In genomic region chr18:63247506-63248394, GRCh38 we compare ENCODE assay signal across 27 cellular contexts.
DNase-seq lines count a peak whose midpoint lies in the region; ATAC-seq and TF ChIP-seq lines count a peak whose summit lies in the region.
"Had no signal": no experiment of that assay in that cellular context is flagged by ENCODE, and none has a peak within 500 bp of the region (broad histone marks: within the 10 kb centered on the region; RNA-seq: fewer than 3 reads in every experiment).

No MANE protein-coding gene starts in this region.

- H3K36me3 ChIP-seq in gastroesophageal sphincter (no peaks in the 10 kb centered on the region), stomach smooth muscle (ENCODE audit: control insufficient read depth in 2 of 2, insufficient read depth in 2 of 2, low read length in 2 of 2) (no peaks in the 10 kb centered on the region)
- H3K36me3 ChIP-seq: brain microvascular endothelial cell, left lung, sigmoid colon had no signal

- no peaks in the 10 kb centered on the region for H3K9me3 ChIP-seq in gastroesophageal sphincter
- H3K9me3 ChIP-seq in stomach smooth muscle (ENCODE audit: control insufficient read depth in 2 of 2, low read length in 2 of 2): no peaks in the 10 kb centered on the region
- H3K9me3 ChIP-seq: left lung, sigmoid colon had no signal

- H3K27ac ChIP-seq in gastroesophageal sphincter (peak overlapping the region in 3 of 4 donors; percentile 20 to 53 (median 47)), stomach smooth muscle (ENCODE audit: low read length) (peak overlapping the region; percentile 11)
- H3K27ac ChIP-seq: BLaER1 treated with 17β-estradiol and CSF1 and Interleukin-3, amounts not matched to agents 10 nM and 100 nM; brain microvascular endothelial cell; RWPE1; SK-N-MC had no signal

- no peak overlapping the region for H3K9ac ChIP-seq in stomach smooth muscle (ENCODE audit: low read length in 2 of 2)
- H3K9ac ChIP-seq: BLaER1 treated with 17β-estradiol and CSF1 and Interleukin-3, amounts not matched to agents 10 nM and 100 nM had no signal

- WGBS in gastroesophageal sphincter (ENCODE audit: low coverage in 1 of 2), 2 donors: 58 to 63% methylated on average over 8 to 10 of the region's 10 CpGs

- no peaks in the 10 kb centered on the region for H3K27me3 ChIP-seq in gastroesophageal sphincter
- no peaks in the 10 kb centered on the region for H3K27me3 ChIP-seq in stomach smooth muscle (ENCODE audit: control insufficient read depth in 1 of 2, insufficient read depth in 2 of 2, low read length in 2 of 2)
- H3K27me3 ChIP-seq: BLaER1 treated with 17β-estradiol and CSF1 and Interleukin-3, amounts not matched to agents 10 nM and 100 nM; brain microvascular endothelial cell; left lung; sigmoid colon had no signal

- no peak for DNase-seq in stimulated activated naive CD8-positive, alpha-beta T cell treated with anti-CD3 and anti-CD28 coated beads, Interleukin-15, amount 100 ng/mL, for 72 hours
- no peak for DNase-seq in stimulated activated naive CD8-positive, alpha-beta T cell treated with anti-CD3 and anti-CD28 coated beads, Interleukin-15, Interleukin-2, amounts not matched to agents 100 U/mL and 50 U/mL, for 24 hours
- no peak for DNase-seq in activated CD4-positive, alpha-beta T cell treated with anti-CD3 and anti-CD28 coated beads, Interleukin-2, amount 10 ng/mL, durations not matched to agents 24 days and 14 days
- DNase-seq: activated B cell treated with CpG ODN at 0.5 μM for 24 hours; activated CD4-positive, alpha-beta T cell treated with anti-CD3 and anti-CD28 coated beads, Interleukin-2, amount 50 U/mL, for 1 hour; activated naive CD4-positive, alpha-beta T cell treated with Interleukin-2 at 50 U/mL for 16 hours; activated T-cell treated with anti-CD3 and anti-CD28 coated beads, Interleukin-2, amount 50 U/mL, for 1 hour; amygdala; brain microvascular endothelial cell; H9; left lung; mesendoderm; NCI-H1092 treated with DMSO at 0.1 percent for 48 hours; NCI-H187 treated with DMSO at 0.1 percent for 48 hours; NCI-H2171; NCI-H524; OCI-M1; sigmoid colon; stimulated activated CD4-positive, alpha-beta T cell treated with anti-CD3 and anti-CD28 coated beads, Interleukin-4, amount 100 ng/mL, for 24 hours had no signal

- peaks cover 73% of the 10 kb centered on the region for H3K36me3 Mint-ChIP-seq in activated CD4-positive, alpha-beta T cell treated with anti-CD3 and anti-CD28 coated beads, Interleukin-2, amount 10 ng/mL, durations not matched to agents 24 days and 14 days (ENCODE audit: low read depth)

- H3K27ac Mint-ChIP-seq in stimulated activated naive CD8-positive, alpha-beta T cell treated with anti-CD3 and anti-CD28 coated beads, Interleukin-15, amount 100 ng/mL, for 72 hours: peak overlapping the region; percentile 13 to 42
- H3K27ac Mint-ChIP-seq in activated CD4-positive, alpha-beta T cell treated with anti-CD3 and anti-CD28 coated beads, Interleukin-2, amount 10 ng/mL, durations not matched to agents 24 days and 14 days: no peak overlapping the region
- H3K27ac Mint-ChIP-seq: activated B cell treated with CpG ODN at 0.5 μM for 24 hours, H9 had no signal

- peaks cover 64% of the 10 kb centered on the region for H3K4me1 Mint-ChIP-seq in stimulated activated naive CD8-positive, alpha-beta T cell treated with anti-CD3 and anti-CD28 coated beads, Interleukin-15, amount 100 ng/mL, for 72 hours
- peaks cover 44% of the 10 kb centered on the region for H3K4me1 Mint-ChIP-seq in activated CD4-positive, alpha-beta T cell treated with anti-CD3 and anti-CD28 coated beads, Interleukin-2, amount 10 ng/mL, durations not matched to agents 24 days and 14 days
- H3K4me1 Mint-ChIP-seq: H9 had no signal

- H3K4me1 ChIP-seq in gastroesophageal sphincter (peaks cover 0 to 39% (median 6%) of the 10 kb centered on the region in 3 donors), stomach smooth muscle (ENCODE audit: control insufficient read depth, insufficient read depth, low read length) (peaks cover 10% of the 10 kb centered on the region)

- H3K9me3 Mint-ChIP-seq in stimulated activated naive CD8-positive, alpha-beta T cell treated with anti-CD3 and anti-CD28 coated beads, Interleukin-15, amount 100 ng/mL, for 72 hours: peaks cover 6 to 8% of the 10 kb centered on the region in 2 donors
- peaks cover 9% of the 10 kb centered on the region for H3K9me3 Mint-ChIP-seq in activated CD4-positive, alpha-beta T cell treated with anti-CD3 and anti-CD28 coated beads, Interleukin-2, amount 10 ng/mL, durations not matched to agents 24 days and 14 days

- TF ChIP-seq POLR2A in gastroesophageal sphincter (IDR thresholded peaks at IDR 0.05): no peak

- no peak for TF ChIP-seq EP300 in gastroesophageal sphincter (IDR thresholded peaks at IDR 0.05)

- H3K4me3 Mint-ChIP-seq in stimulated activated naive CD8-positive, alpha-beta T cell treated with anti-CD3 and anti-CD28 coated beads, Interleukin-15, amount 100 ng/mL, for 72 hours: no peak overlapping the region
- H3K4me3 Mint-ChIP-seq in activated CD4-positive, alpha-beta T cell treated with anti-CD3 and anti-CD28 coated beads, Interleukin-2, amount 10 ng/mL, durations not matched to agents 24 days and 14 days: no peak overlapping the region
- H3K4me3 Mint-ChIP-seq: activated B cell treated with CpG ODN at 0.5 μM for 24 hours, H9 had no signal

- TF ChIP-seq CTCF in gastroesophageal sphincter (IDR thresholded peaks at IDR 0.05): no peak

- no peak for ATAC-seq in stimulated activated naive CD8-positive, alpha-beta T cell treated with anti-CD3 and anti-CD28 coated beads, Interleukin-15, amount 100 ng/mL, for 72 hours
- ATAC-seq in stimulated activated naive CD8-positive, alpha-beta T cell treated with anti-CD3 and anti-CD28 coated beads, Interleukin-15, Interleukin-2, amounts not matched to agents 100 U/mL and 50 U/mL, for 24 hours: no peak
- peak; percentile 32 for ATAC-seq in gastroesophageal sphincter
- no peak for ATAC-seq in GM18511 (IDR thresholded peaks at IDR 0.05; ENCODE audit: unreplicated experiment)
- no peak for ATAC-seq in GM18519 (IDR thresholded peaks at IDR 0.05; ENCODE audit: low FRiP score, unreplicated experiment)
- ATAC-seq: K562, left lung had no signal

- intact Hi-C loops in activated CD4-positive, alpha-beta T cell treated with anti-CD3 and anti-CD28 coated beads, Interleukin-2, amount 10 ng/mL, durations not matched to agents 24 days and 14 days (cut with micrococcal nuclease): no loop called here

- H3K27me3 Mint-ChIP-seq in stimulated activated naive CD8-positive, alpha-beta T cell treated with anti-CD3 and anti-CD28 coated beads, Interleukin-15, amount 100 ng/mL, for 72 hours: no peaks in the 10 kb centered on the region
- no peaks in the 10 kb centered on the region for H3K27me3 Mint-ChIP-seq in activated CD4-positive, alpha-beta T cell treated with anti-CD3 and anti-CD28 coated beads, Interleukin-2, amount 10 ng/mL, durations not matched to agents 24 days and 14 days
- H3K27me3 Mint-ChIP-seq: activated B cell treated with CpG ODN at 0.5 μM for 24 hours had no signal

- H3K4me3 ChIP-seq in gastroesophageal sphincter (no peak overlapping the region), stomach smooth muscle (ENCODE audit: low read length in 2 of 2) (no peak overlapping the region)
- H3K4me3 ChIP-seq: BLaER1 treated with 17β-estradiol and CSF1 and Interleukin-3, amounts not matched to agents 10 nM and 100 nM; K562; left lung; sigmoid colon; SK-N-MC had no signal
